ENCODE assay signal across 8 cellular contexts in the genomic region with DNA sequence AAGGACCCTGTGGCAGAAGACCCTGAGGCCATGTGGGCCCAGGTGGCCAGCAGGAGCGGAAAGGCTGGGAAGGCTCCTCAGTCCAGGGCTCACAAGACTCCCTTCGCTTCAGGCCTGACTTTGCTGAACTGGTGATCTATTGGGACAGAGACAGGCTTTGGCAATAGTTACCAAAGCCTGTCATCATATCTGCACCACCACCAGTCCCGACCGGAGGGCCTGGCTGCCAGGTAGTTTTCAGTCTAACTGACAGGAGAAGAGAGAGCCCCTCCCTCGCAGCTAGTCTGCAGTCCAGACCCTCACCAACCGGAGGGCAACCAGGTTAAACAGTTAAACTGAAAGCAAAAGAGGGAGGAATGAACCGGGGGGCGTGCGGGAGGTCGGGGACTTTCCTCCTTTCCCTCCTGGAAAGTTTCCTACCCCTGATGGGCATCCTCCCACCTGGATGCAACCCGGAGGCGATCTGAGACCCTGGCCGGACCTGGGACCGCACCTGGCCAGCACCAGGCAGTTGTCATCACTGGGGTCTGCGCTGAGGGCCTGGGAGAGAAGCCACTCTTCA. TPM values are rescaled to one million over a fixed set of nuclear protein-coding genes. Genes with fewer than 3 reads are reported as not detected.
DNase-seq lines count a peak whose midpoint lies in the region; ATAC-seq and TF ChIP-seq lines count a peak whose summit lies in the region.

No MANE protein-coding gene starts in this region.

- H3K27me3 Mint-ChIP-seq in T-helper 2 cell treated with Interferon-gamma antibody and Interleukin-4, amounts not matched to agents 5 μg/mL and 100 μg/mL, for 36 hours (ENCODE audit: low read depth), result no peaks in the 10 kb centered on the region
- no peaks in the 10 kb centered on the region for H3K27me3 Mint-ChIP-seq in chondrocyte (ENCODE audit: low read depth)
- no peaks in the 10 kb centered on the region for H3K27me3 Mint-ChIP-seq in stimulated activated naive CD8-positive, alpha-beta T cell treated with anti-CD3 and anti-CD28 coated beads, Interleukin-15, Interleukin-2, amounts not matched to agents 100 ng/mL and 50 ng/mL, for 24 hours

- no peak for TF ChIP-seq CTCF in chondrocyte (IDR thresholded peaks at IDR 0.05)
- TF ChIP-seq CTCF in liver (IDR thresholded peaks at IDR 0.05; ENCODE audit: low read depth, low read length, missing input control), result no peak

- H3K4me3 Mint-ChIP-seq in T-helper 2 cell treated with Interferon-gamma antibody and Interleukin-4, amounts not matched to agents 5 μg/mL and 100 μg/mL, for 36 hours, result peak overlapping the region; percentile 88
- H3K4me3 Mint-ChIP-seq in chondrocyte (ENCODE audit: unreplicated experiment), result peak overlapping the region; percentile 86
- H3K4me3 Mint-ChIP-seq in stimulated activated naive CD8-positive, alpha-beta T cell treated with anti-CD3 and anti-CD28 coated beads, Interleukin-15, Interleukin-2, amounts not matched to agents 100 ng/mL and 50 ng/mL, for 24 hours, result peak overlapping the region; percentile 96

- peak; percentile 26 for ATAC-seq in HG03342 (IDR thresholded peaks at IDR 0.05; ENCODE audit: unreplicated experiment)
- ATAC-seq in HG03196 (IDR thresholded peaks at IDR 0.05; ENCODE audit: unreplicated experiment), result no peak

- peaks cover 0 to 10% (median 6%) of the 10 kb centered on the region in 4 donors for H3K4me1 ChIP-seq in liver (ENCODE audit: control insufficient read depth in 4 of 4, insufficient read depth in 4 of 4, low read length in 3 of 4)

- TF ChIP-seq RAD21 in liver (IDR thresholded peaks at IDR 0.05), result peak; percentile 4 to 48

- 4% methylated on average over 15 of the region's 15 CpGs for WGBS in liver

- H3K4me3 ChIP-seq in liver (ENCODE audit: low read depth in 1 of 3, low read length in 3 of 3), result peak overlapping the region; percentile 74 to 96 (median 82)

- no peaks in the 10 kb centered on the region for H3K36me3 ChIP-seq in liver (ENCODE audit: control insufficient read depth in 4 of 4, insufficient read depth in 3 of 4, low read depth in 1 of 4, low read length in 3 of 4)

- peak; percentile 65 for DNase-seq in NK-92 treated with Interleukin-12 subunit alpha and Interleukin-12 subunit beta, amount 100 ng/mL, for 24 hours (lab: John Stamatoyannopoulos, UW)
- DNase-seq in NK-92 (lab: John Stamatoyannopoulos, UW; ENCODE audit: unreplicated experiment) (no peak), chondrocyte (ENCODE audit: low spot score) (no peak)
- peak; percentile 20 for DNase-seq in T-helper 2 cell treated with Interferon-gamma antibody and Interleukin-4, amounts not matched to agents 5 μg/mL and 100 μg/mL, for 36 hours (ENCODE audit: low spot score)

- peaks cover 31% of the 10 kb centered on the region for H3K4me1 Mint-ChIP-seq in T-helper 2 cell treated with Interferon-gamma antibody and Interleukin-4, amounts not matched to agents 5 μg/mL and 100 μg/mL, for 36 hours (ENCODE audit: low read depth)
- H3K4me1 Mint-ChIP-seq in chondrocyte (ENCODE audit: low read depth), result peaks cover 14% of the 10 kb centered on the region
- H3K4me1 Mint-ChIP-seq in stimulated activated naive CD8-positive, alpha-beta T cell treated with anti-CD3 and anti-CD28 coated beads, Interleukin-15, Interleukin-2, amounts not matched to agents 100 ng/mL and 50 ng/mL, for 24 hours (ENCODE audit: low read depth), result peaks cover 54% of the 10 kb centered on the region

- H3K9me3 ChIP-seq in liver (ENCODE audit: control insufficient read depth in 4 of 4, low read length in 3 of 4), result no peaks in the 10 kb centered on the region

- peak overlapping the region; percentile 89 to 96 for H3K27ac ChIP-seq in liver (ENCODE audit: low read depth in 1 of 2, low read length in 2 of 2)

- peaks cover 35% of the 10 kb centered on the region for H3K36me3 Mint-ChIP-seq in T-helper 2 cell treated with Interferon-gamma antibody and Interleukin-4, amounts not matched to agents 5 μg/mL and 100 μg/mL, for 36 hours (ENCODE audit: low read depth)
- no peaks in the 10 kb centered on the region for H3K36me3 Mint-ChIP-seq in chondrocyte (ENCODE audit: low read depth)
- peaks cover 50% of the 10 kb centered on the region for H3K36me3 Mint-ChIP-seq in stimulated activated naive CD8-positive, alpha-beta T cell treated with anti-CD3 and anti-CD28 coated beads, Interleukin-15, Interleukin-2, amounts not matched to agents 100 ng/mL and 50 ng/mL, for 24 hours (ENCODE audit: low read depth)

- H3K9me3 Mint-ChIP-seq in T-helper 2 cell treated with Interferon-gamma antibody and Interleukin-4, amounts not matched to agents 5 μg/mL and 100 μg/mL, for 36 hours, result no peaks in the 10 kb centered on the region
- H3K9me3 Mint-ChIP-seq in chondrocyte (ENCODE audit: low read depth), result no peaks in the 10 kb centered on the region
- no peaks in the 10 kb centered on the region for H3K9me3 Mint-ChIP-seq in stimulated activated naive CD8-positive, alpha-beta T cell treated with anti-CD3 and anti-CD28 coated beads, Interleukin-15, Interleukin-2, amounts not matched to agents 100 ng/mL and 50 ng/mL, for 24 hours

- H3K27ac Mint-ChIP-seq in T-helper 2 cell treated with Interferon-gamma antibody and Interleukin-4, amounts not matched to agents 5 μg/mL and 100 μg/mL, for 36 hours, result peak overlapping the region; percentile 92
- H3K27ac Mint-ChIP-seq in chondrocyte (ENCODE audit: unreplicated experiment), result peak overlapping the region; percentile 82
- H3K27ac Mint-ChIP-seq in stimulated activated naive CD8-positive, alpha-beta T cell treated with anti-CD3 and anti-CD28 coated beads, Interleukin-15, Interleukin-2, amounts not matched to agents 100 ng/mL and 50 ng/mL, for 24 hours, result peak overlapping the region; percentile 98

- H3K27me3 ChIP-seq in liver (ENCODE audit: control insufficient read depth in 4 of 4, insufficient read depth in 4 of 4, low read length in 3 of 4), result no peaks in the 10 kb centered on the region

- H3K9ac ChIP-seq in liver (ENCODE audit: low read depth in 1 of 2, low read length in 2 of 2), result peak overlapping the region; percentile 4 to 94

TF ChIP-seq in liver, 16 proteins besides CTCF, POLR2A, EP300 and RAD21:
- TF ChIP-seq HNF4A (conservative IDR thresholded peaks at IDR 0.05) (peak; percentile 26 to 35), YY1 (IDR thresholded peaks at IDR 0.05) (no peak), RXRA (IDR thresholded peaks at IDR 0.05) (peak; percentile 31 to 40), SP1 (IDR thresholded peaks at IDR 0.05) (peak; percentile 25), JUND (IDR thresholded peaks at IDR 0.05) (no peak)
- TF ChIP-seq, protein P1, sequence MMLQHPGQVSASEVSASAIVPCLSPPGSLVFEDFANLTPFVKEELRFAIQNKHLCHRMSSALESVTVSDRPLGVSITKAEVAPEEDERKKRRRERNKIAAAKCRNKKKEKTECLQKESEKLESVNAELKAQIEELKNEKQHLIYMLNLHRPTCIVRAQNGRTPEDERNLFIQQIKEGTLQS (IDR thresholded peaks at IDR 0.05), result peak; percentile 47

RNA-seq across cellular contexts. Expression of a gene that starts 0.5 kb away (rescaled TPM):
- total RNA-seq in chondrocyte (16.8 to 18.3 TPM (median 17.5 TPM) in 3 replicates), liver (10 to 100 TPM in 1 of 2 donors, 1 to 10 TPM in 1; 6.4 to 28.4 TPM)
- polyA plus RNA-seq in liver, result 10 to 100 TPM; 21.5 to 30.8 TPM

RNA-seq across cellular contexts. Expression of a gene that starts 29.8 kb away (rescaled TPM):
- total RNA-seq in chondrocyte (9.5 to 12.3 TPM (median 9.6 TPM) in 3 replicates), liver (1 to 10 TPM; 4.7 to 7.0 TPM)
- polyA plus RNA-seq in liver, result 10 to 100 TPM in 1 of 2 donors, 1 to 10 TPM in 1; 7.5 to 14.3 TPM

RNA-seq across cellular contexts. Expression of a gene that starts 29.9 kb away (rescaled TPM):
- total RNA-seq in chondrocyte (8.1 to 16.9 TPM (median 8.9 TPM) in 3 replicates), liver (1 to 10 TPM; 4.8 to 4.9 TPM)
- polyA plus RNA-seq in liver, result 1 to 10 TPM; 3.4 to 9.7 TPM

Comparison
In these comparisons a context has a peak if more than half of its experiments do, and no peak if none do; other contexts are left out.
1. DNase-seq: peak in NK-92 treated with Interleukin-12 subunit alpha and Interleukin-12 subunit beta, amount 100 ng/mL, for 24 hours (single experiment) and T-helper 2 cell treated with Interferon-gamma antibody and Interleukin-4, amounts not matched to agents 5 μg/mL and 100 μg/mL, for 36 hours (single experiment); none in NK-92 (single experiment) and chondrocyte (single experiment).
2. Peak in every context shown above with its lines, with median percentiles within 50 percentile points of each other: H3K27ac Mint-ChIP-seq and H3K4me3 Mint-ChIP-seq.